9 cellular contexts compared by ENCODE assay signal in genomic region chr12:92340441-92341332, GRCh38.
DNase-seq lines count a peak whose midpoint lies in the region; ATAC-seq and TF ChIP-seq lines count a peak whose summit lies in the region.
"Had no signal": no experiment of that assay in that cellular context is flagged by ENCODE, and none has a peak within 500 bp of the region (broad histone marks: within the 10 kb centered on the region; RNA-seq: fewer than 3 reads in every experiment).

No MANE protein-coding gene starts in this region.

- TF ChIP-seq CTCF in dorsolateral prefrontal cortex (IDR thresholded peaks at IDR 0.05 in 54 of 56, conservative IDR thresholded peaks at IDR 0.05 in 2 of 56; ENCODE audit: low read depth in 1 of 56, partially characterized antibody in 56 of 56), result no peak

- H3K27ac Mint-ChIP-seq in activated naive CD8-positive, alpha-beta T cell treated with anti-CD3 and anti-CD28 coated beads for 36 hours, result no peak overlapping the region
- H3K27ac Mint-ChIP-seq in natural killer cell treated with Interleukin-12 subunit alpha and Interleukin-12 subunit beta and Interleukin-15 and Interleukin-18, amount 100 ng/mL, for 72 hours, result peak overlapping the region in 1 of 2 donors; percentile 38

- H3K4me3 Mint-ChIP-seq in activated naive CD8-positive, alpha-beta T cell treated with anti-CD3 and anti-CD28 coated beads for 36 hours, result peak overlapping the region; percentile 1
- H3K4me3 Mint-ChIP-seq in natural killer cell treated with Interleukin-12 subunit alpha and Interleukin-12 subunit beta and Interleukin-15 and Interleukin-18, amount 100 ng/mL, for 72 hours, result peak overlapping the region; percentile 52

- no peaks in the 10 kb centered on the region for H3K27me3 ChIP-seq in dorsolateral prefrontal cortex

- ATAC-seq in GM18508 (IDR thresholded peaks at IDR 0.05; ENCODE audit: insufficient read depth, unreplicated experiment) (peak; percentile 71), HG02938 (IDR thresholded peaks at IDR 0.05; ENCODE audit: unreplicated experiment) (peak; percentile 57), GM21515 (IDR thresholded peaks at IDR 0.05; ENCODE audit: unreplicated experiment) (no peak)
- ATAC-seq in natural killer cell treated with Interleukin-12 subunit alpha and Interleukin-12 subunit beta and Interleukin-15 and Interleukin-18, amount 100 ng/mL, for 72 hours, result peak in 1 of 2 donors; percentile 48

- peaks cover 15% of the 10 kb centered on the region for H3K4me1 Mint-ChIP-seq in activated naive CD8-positive, alpha-beta T cell treated with anti-CD3 and anti-CD28 coated beads for 36 hours
- H3K4me1 Mint-ChIP-seq in natural killer cell treated with Interleukin-12 subunit alpha and Interleukin-12 subunit beta and Interleukin-15 and Interleukin-18, amount 100 ng/mL, for 72 hours (ENCODE audit: low read depth in 2 of 2), result peaks cover 7 to 10% of the 10 kb centered on the region in 2 donors

- no peak overlapping the region for H3K27ac ChIP-seq in dorsolateral prefrontal cortex

- intact Hi-C loops in dorsolateral prefrontal cortex (cut with DNase I), result no loop called here

- H3K4me3 ChIP-seq in dorsolateral prefrontal cortex, result no peak overlapping the region

- no peaks in the 10 kb centered on the region for H3K27me3 Mint-ChIP-seq in activated naive CD8-positive, alpha-beta T cell treated with anti-CD3 and anti-CD28 coated beads for 36 hours
- peaks cover 0 to 3% of the 10 kb centered on the region in 2 donors for H3K27me3 Mint-ChIP-seq in natural killer cell treated with Interleukin-12 subunit alpha and Interleukin-12 subunit beta and Interleukin-15 and Interleukin-18, amount 100 ng/mL, for 72 hours

- H3K36me3 Mint-ChIP-seq in activated naive CD8-positive, alpha-beta T cell treated with anti-CD3 and anti-CD28 coated beads for 36 hours, result peaks cover 11% of the 10 kb centered on the region
- no peaks in the 10 kb centered on the region for H3K36me3 Mint-ChIP-seq in natural killer cell treated with Interleukin-12 subunit alpha and Interleukin-12 subunit beta and Interleukin-15 and Interleukin-18, amount 100 ng/mL, for 72 hours

- no peak for DNase-seq in activated naive CD8-positive, alpha-beta T cell treated with anti-CD3 and anti-CD28 coated beads for 36 hours
- no peak for DNase-seq in natural killer cell treated with Interleukin-12 subunit alpha and Interleukin-12 subunit beta and Interleukin-15 and Interleukin-18, amount 100 ng/mL, for 72 hours (ENCODE audit: low spot score)
- DNase-seq in GOT3 (lab: John Stamatoyannopoulos, UW) (no peak), glomerular visceral epithelial cell (ENCODE audit: extremely low spot score) (no peak), dorsolateral prefrontal cortex (no peak)
- DNase-seq: stimulated activated CD8-positive, alpha-beta memory T cell treated with anti-CD3 and anti-CD28 coated beads, Interleukin-4, amount 100 ng/mL, for 48 hours had no signal

- H3K9me3 Mint-ChIP-seq in activated naive CD8-positive, alpha-beta T cell treated with anti-CD3 and anti-CD28 coated beads for 36 hours, result peaks cover 7% of the 10 kb centered on the region
- H3K9me3 Mint-ChIP-seq in natural killer cell treated with Interleukin-12 subunit alpha and Interleukin-12 subunit beta and Interleukin-15 and Interleukin-18, amount 100 ng/mL, for 72 hours, result no peaks in the 10 kb centered on the region
